11 cellular contexts compared by ENCODE assay signal in the genomic region with DNA sequence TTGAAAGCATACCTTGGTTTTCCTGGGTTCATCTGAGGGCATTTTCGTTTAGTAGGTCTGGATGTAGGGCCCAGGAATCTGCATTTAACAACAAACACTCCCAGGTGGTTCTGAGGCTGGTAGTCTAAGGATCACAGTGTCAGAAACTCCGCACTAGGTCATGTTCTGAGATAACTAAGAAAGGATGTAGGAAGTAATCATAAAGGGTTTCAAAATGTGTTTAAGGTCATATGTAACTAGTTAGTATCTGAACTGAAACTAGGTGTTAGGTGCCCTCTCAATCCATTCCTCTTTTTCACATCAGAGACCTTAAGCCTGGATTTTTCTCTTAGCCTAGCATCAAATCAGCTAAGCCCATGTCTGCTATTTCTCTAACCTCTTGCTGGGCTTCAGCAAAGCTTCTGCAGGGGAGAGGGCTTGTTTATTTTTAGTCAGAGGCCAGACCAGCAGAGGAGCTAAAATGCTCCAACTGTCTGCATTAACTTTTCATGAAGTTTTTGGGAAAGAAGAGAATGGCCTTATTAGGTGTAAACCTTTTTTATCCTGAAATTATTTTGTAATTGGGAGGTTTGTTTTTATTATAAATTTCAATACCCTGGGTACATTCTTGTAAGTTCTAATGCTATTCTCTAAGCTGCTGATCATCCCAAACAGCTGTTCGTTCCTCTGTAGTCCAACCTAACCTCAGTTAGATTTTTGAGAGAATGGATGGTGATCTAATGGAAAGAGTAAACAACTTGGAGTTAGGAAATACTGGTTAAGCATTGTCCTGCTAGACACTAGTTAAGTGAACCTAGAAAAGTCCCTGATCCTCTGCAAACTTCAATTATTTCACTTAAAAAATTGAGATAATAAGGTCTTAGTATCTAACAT.
DNase-seq lines count a peak whose midpoint lies in the region; ATAC-seq, FAIRE-seq and TF ChIP-seq lines count a peak whose summit lies in the region.
"Had no signal": no experiment of that assay in that cellular context is flagged by ENCODE, and none has a peak within 500 bp of the region (broad histone marks: within the 10 kb centered on the region; RNA-seq: fewer than 3 reads in every experiment).

No MANE protein-coding gene starts in this region.

- no peak for DNase-seq in A549 (ENCODE audit: low read depth in 1 of 2, low spot score in 1 of 2)
- DNase-seq in GM19239 (ENCODE audit: insufficient read length, low spot score) = no peak
- peak; percentile 13 for DNase-seq in WERI-Rb-1
- DNase-seq in RKO (ENCODE audit: low spot score) = no peak
- no peak for DNase-seq in NCI-H1417 (lab: John Stamatoyannopoulos, UW)
- DNase-seq in nucleus accumbens (lab: John Stamatoyannopoulos, UW) = no peak
- DNase-seq in GM19238 (ENCODE audit: insufficient read length, low spot score) = no peak
- DNase-seq: dorsolateral prefrontal cortex, HFFc6 had no signal

- no peak for FAIRE-seq in A549 (lab: Jason Lieb, UNC)
- FAIRE-seq in GM19239 (lab: Jason Lieb, UNC) = peak; percentile 88

- no peak for TF ChIP-seq POLR2A in A549 (IDR thresholded peaks at IDR 0.05; ENCODE audit: low read length)

- no peak for TF ChIP-seq EP300 in A549 (IDR thresholded peaks at IDR 0.05)

- H3K9me3 ChIP-seq in A549 (no peaks in the 10 kb centered on the region), WERI-Rb-1 (ENCODE audit: severe bottlenecking) (no peaks in the 10 kb centered on the region)
- H3K9me3 ChIP-seq: BLaER1 had no signal

- TF ChIP-seq CTCF in A549 (IDR thresholded peaks at IDR 0.05) (no peak), WERI-Rb-1 (IDR thresholded peaks at IDR 0.05; ENCODE audit: low read depth, low read length) (no peak)

- H3K27me3 ChIP-seq in WERI-Rb-1 (ENCODE audit: insufficient read depth, low read depth, severe bottlenecking) = no peaks in the 10 kb centered on the region
- H3K27me3 ChIP-seq: BLaER1, dorsolateral prefrontal cortex had no signal

- CTCF ChIA-PET in A549 (lab: Yijun Ruan, JAX) = interaction anchor here (1.0 to 1.4 kb wide), 2 partner anchors 12 to 170 kb away, joined by 3 to 5 read pairs; no protein-coding TSS in a partner anchor

- WGBS in A549 (ENCODE audit: missing lambda C conversion rate) = 51% methylated on average over 3 of the region's 3 CpGs

- peaks cover 14% of the 10 kb centered on the region for H3K4me1 ChIP-seq in A549
- H3K4me1 ChIP-seq: BLaER1 had no signal

- peak overlapping the region; percentile 42; the same call in 2 of the 3 replicates for H3K4me2 ChIP-seq in A549
- H3K4me2 ChIP-seq: BLaER1 had no signal

- TF ChIP-seq RAD21 in A549 (conservative IDR thresholded peaks at IDR 0.05 in 1 of 2, IDR thresholded peaks at IDR 0.05 in 1 of 2) = no peak

- POLR2A ChIA-PET in A549 (lab: Yijun Ruan, JAX) = no interaction called here

- ATAC-seq in A549 (no peak), HG02885 (IDR thresholded peaks at IDR 0.05; ENCODE audit: poor library complexity, unreplicated experiment) (peak; percentile 74)

- H3K27ac ChIP-seq in A549 (no peak overlapping the region), WERI-Rb-1 (no peak overlapping the region; the same call in 1 of the 2 replicates)
- H3K27ac ChIP-seq: BLaER1, dorsolateral prefrontal cortex had no signal

- H3K36me3 ChIP-seq in WERI-Rb-1 = no peaks in the 10 kb centered on the region
- H3K36me3 ChIP-seq: BLaER1 had no signal

- H3K4me3 ChIP-seq in A549 (no peak overlapping the region), WERI-Rb-1 (ENCODE audit: low read depth, low read length) (no peak overlapping the region)
- H3K4me3 ChIP-seq: BLaER1, dorsolateral prefrontal cortex had no signal

TF ChIP-seq in A549, 52 proteins besides CTCF, POLR2A, EP300 and RAD21:
- no peak for TF ChIP-seq KDM1A (IDR thresholded peaks at IDR 0.05; ENCODE audit: low read depth)
- TF ChIP-seq EHF (CRISPR knock-in tag; IDR thresholded peaks at IDR 0.05) = no peak
- no peak for TF ChIP-seq RFX5 (IDR thresholded peaks at IDR 0.05)
- no peak for TF ChIP-seq NR3C1 (IDR thresholded peaks at IDR 0.05)
- no peak for TF ChIP-seq POLR2AphosphoS2 (conservative IDR thresholded peaks at IDR 0.05; ENCODE audit: low read length)
- TF ChIP-seq TP53 (CRISPR knock-in tag; IDR thresholded peaks at IDR 0.05) = no peak
- TF ChIP-seq RNF2 (IDR thresholded peaks at IDR 0.05; ENCODE audit: borderline replicate concordance, low read depth) = no peak
- TF ChIP-seq SREBF2 (IDR thresholded peaks at IDR 0.05) = no peak
